In the genomic region with DNA sequence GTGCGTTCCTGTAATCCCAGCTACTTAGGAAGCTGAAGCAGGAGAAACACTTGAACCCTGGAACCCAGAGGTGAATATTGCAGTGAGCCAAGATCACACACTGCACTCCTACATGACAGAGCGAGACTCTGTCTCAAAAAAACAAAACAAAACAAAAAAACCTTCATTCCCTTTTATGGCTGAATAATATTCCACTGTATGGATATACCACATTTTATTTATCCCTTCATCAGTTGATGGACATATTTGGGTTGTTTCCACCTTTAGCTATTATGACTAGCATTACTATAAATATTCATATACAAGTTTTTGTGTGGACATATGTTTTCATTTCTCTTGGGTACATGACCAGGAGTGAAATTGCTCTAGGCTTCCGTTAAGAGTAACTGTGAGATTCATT, we compare ENCODE assay signal across 24 cellular contexts. TPM values are rescaled to one million over a fixed set of nuclear protein-coding genes. Genes with fewer than 3 reads are reported as not detected.
A peak's percentile ranks its signal among the peaks of the same experiment; 100 is the strongest.
DNase-seq lines count a peak whose midpoint lies in the region; ATAC-seq, FAIRE-seq and TF ChIP-seq lines count a peak whose summit lies in the region.
"Had no signal": no experiment of that assay in that cellular context is flagged by ENCODE, and none has a peak within 500 bp of the region (broad histone marks: within the 10 kb centered on the region; RNA-seq: fewer than 3 reads in every experiment).

No MANE protein-coding gene starts in this region.

- H3K4me2 ChIP-seq in A549 (no peak overlapping the region), IMR-90 (ENCODE audit: low read depth, low read length) (no peak overlapping the region)

- H3K27me3 ChIP-seq in IMR-90 (ENCODE audit: control insufficient read depth, insufficient read depth, low read length), result no peaks in the 10 kb centered on the region
- no peaks in the 10 kb centered on the region for H3K27me3 ChIP-seq in RWPE2 (ENCODE audit: insufficient read depth, poor library complexity, severe bottlenecking)
- no peaks in the 10 kb centered on the region for H3K27me3 ChIP-seq in endodermal cell (ENCODE audit: control insufficient read depth, insufficient read depth, low read length, poor library complexity, severe bottlenecking)

- peaks cover 26% of the 10 kb centered on the region for H3K9me3 Mint-ChIP-seq in endodermal cell
- H3K9me3 Mint-ChIP-seq: CD4-positive, alpha-beta memory T cell had no signal

- TF ChIP-seq POLR2A in A549 (IDR thresholded peaks at IDR 0.05; ENCODE audit: low read length), result no peak
- no peak for TF ChIP-seq POLR2A in IMR-90 (IDR thresholded peaks at IDR 0.05; ENCODE audit: low read depth, low read length)

- H3K4me1 ChIP-seq in A549 (peaks cover 51% of the 10 kb centered on the region), IMR-90 (ENCODE audit: control insufficient read depth, insufficient read depth, low read length) (peaks cover 27% of the 10 kb centered on the region), RWPE2 (ENCODE audit: insufficient read depth, poor library complexity, severe bottlenecking) (peaks cover 27% of the 10 kb centered on the region), endodermal cell (ENCODE audit: control insufficient read depth, insufficient read depth, low read length) (no peaks in the 10 kb centered on the region)

- no peak overlapping the region for H3K56ac ChIP-seq in IMR-90 (ENCODE audit: extremely low read depth, insufficient read depth, low read length)

- H3K4me1 Mint-ChIP-seq in endodermal cell, result peaks cover 2% of the 10 kb centered on the region

- H3K36me3 ChIP-seq in IMR-90 (ENCODE audit: control insufficient read depth, insufficient read depth, low read length), result no peaks in the 10 kb centered on the region
- no peaks in the 10 kb centered on the region for H3K36me3 ChIP-seq in RWPE2 (ENCODE audit: low read depth)
- H3K36me3 ChIP-seq in endodermal cell (ENCODE audit: control insufficient read depth, insufficient read depth, low read length), result no peaks in the 10 kb centered on the region

- H3K4ac ChIP-seq in IMR-90 (ENCODE audit: low read depth, low read length), result peak overlapping the region; percentile 64; the same call in 1 of the 2 replicates

- H2AK5ac ChIP-seq in IMR-90 (ENCODE audit: low read depth, low read length), result peak overlapping the region; percentile 62

- peak overlapping the region; percentile 69 for H2BK120ac ChIP-seq in IMR-90 (ENCODE audit: low read depth, low read length)

- H2AFZ ChIP-seq in IMR-90 (replicated peaks; ENCODE audit: low read length, poor library complexity), result no peak overlapping the region
- H2AFZ ChIP-seq: GM23248 had no signal

- H3K4me3 Mint-ChIP-seq in endodermal cell, result no peak overlapping the region
- H3K4me3 Mint-ChIP-seq: CD4-positive, alpha-beta memory T cell had no signal

- intact Hi-C loops in IMR-90 (cut with micrococcal nuclease), result no loop called here

- dilution Hi-C loops in IMR-90 (cut with HindIII; ENCODE audit: low sequenced_read_pairs, unreplicated experiment), result no loop called here

- no peak overlapping the region for H3K14ac ChIP-seq in IMR-90 (replicated peaks; ENCODE audit: low read depth, low read length)

- no peak overlapping the region for H4K5ac ChIP-seq in IMR-90 (ENCODE audit: low read depth, low read length)

- in situ Hi-C loops in IMR-90 (cut with MboI; ENCODE audit: low sequenced_read_pairs), result no loop called here

- H3K4me3 ChIP-seq in A549, result no peak overlapping the region
- H3K4me3 ChIP-seq in IMR-90 (ENCODE audit: insufficient read depth, low read depth, low read length), result no peak overlapping the region
- no peak overlapping the region for H3K4me3 ChIP-seq in RWPE2 (ENCODE audit: severe bottlenecking)
- H3K4me3 ChIP-seq in endodermal cell (ENCODE audit: low read length), result peak overlapping the region; percentile 44
- H3K4me3 ChIP-seq: GM23248 had no signal

- H3K36me3 Mint-ChIP-seq in endodermal cell (ENCODE audit: low read depth), result no peaks in the 10 kb centered on the region
- H3K36me3 Mint-ChIP-seq: CD4-positive, alpha-beta memory T cell had no signal

- no peak overlapping the region for H3K23ac ChIP-seq in IMR-90 (ENCODE audit: low read depth, low read length)

- peak overlapping the region; percentile 49 for H2BK20ac ChIP-seq in IMR-90 (ENCODE audit: low read depth, low read length)

- POLR2A ChIA-PET in A549 (lab: Yijun Ruan, JAX) (no interaction called here), IMR-90 (lab: Charles Lee; ENCODE audit: unreplicated experiment) (no interaction called here)

- peak overlapping the region; percentile 76 for H4K91ac ChIP-seq in IMR-90 (ENCODE audit: insufficient read depth, low read depth, low read length)

- CTCF ChIA-PET in A549 (lab: Yijun Ruan, JAX), result interaction anchor here (1.0 to 1.4 kb wide), 3 partner anchors 16 to 71 kb away, joined by 3 to 7 read pairs (median 4); no protein-coding TSS in a partner anchor
- CTCF ChIA-PET in IMR-90 (lab: Yijun Ruan, JAX), result no interaction called here

- no peak overlapping the region for H2AK9ac ChIP-seq in IMR-90 (replicated peaks; ENCODE audit: low read depth, low read length, poor library complexity)

- peak overlapping the region; percentile 69; the same call in 1 of the 3 replicates for H2BK15ac ChIP-seq in IMR-90 (ENCODE audit: low read depth, low read length)

- no peak for ATAC-seq in A549
- no peak for ATAC-seq in IMR-90 (ENCODE audit: low read depth)
- ATAC-seq in RWPE2 (ENCODE audit: low read depth), result no peak
- ATAC-seq in GM19023 (IDR thresholded peaks at IDR 0.05; ENCODE audit: unreplicated experiment), result no peak
- ATAC-seq in HG03025 (IDR thresholded peaks at IDR 0.05; ENCODE audit: low FRiP score, unreplicated experiment), result no peak

- no peak overlapping the region; a peak in 1 of 4 replicates for H4K8ac ChIP-seq in IMR-90 (ENCODE audit: low read depth in 2 of 2, low read length in 2 of 2)

- peaks cover 2% of the 10 kb centered on the region for H3K27me3 Mint-ChIP-seq in endodermal cell (ENCODE audit: insufficient read depth)

- DNase-seq in A549 (ENCODE audit: low read depth in 1 of 2, low spot score in 1 of 2) (no peak), IMR-90 (no peak), RWPE2 (ENCODE audit: low spot score) (no peak), endodermal cell (no peak), LoVo (ENCODE audit: low spot score) (no peak)
- DNase-seq: 8988T; C1 segment of cervical spinal cord; Calu3; CD4-positive, alpha-beta memory T cell; COR-L47; DMS53; DMS79 treated with DMSO at 0.1 percent for 48 hours; GF-D8; GM23248; H7; HCEC 1CT had no signal

- H2BK5ac ChIP-seq in IMR-90 (ENCODE audit: low read depth, low read length, poor library complexity, severe bottlenecking), result no peak overlapping the region

- H3K18ac ChIP-seq in IMR-90 (ENCODE audit: low read depth, low read length), result no peak overlapping the region

- TF ChIP-seq RAD21 in A549 (conservative IDR thresholded peaks at IDR 0.05 in 1 of 2, IDR thresholded peaks at IDR 0.05 in 1 of 2) (no peak), IMR-90 (IDR thresholded peaks at IDR 0.05; ENCODE audit: low read length) (no peak)

- no peaks in the 10 kb centered on the region for H4K20me1 ChIP-seq in IMR-90 (ENCODE audit: insufficient read depth, low read length)

- peaks cover 0 to 16% of the 10 kb centered on the region in 2 experiments; a peak in 1 of 4 replicates for H3K79me1 ChIP-seq in IMR-90 (ENCODE audit: low read depth in 1 of 2, low read length in 2 of 2)

- TF ChIP-seq CTCF in A549 (IDR thresholded peaks at IDR 0.05) (no peak), IMR-90 (conservative IDR thresholded peaks at IDR 0.05; ENCODE audit: low read depth, low read length) (no peak), RWPE2 (IDR thresholded peaks at IDR 0.05; ENCODE audit: poor library complexity, severe bottlenecking) (no peak), endodermal cell (conservative IDR thresholded peaks at IDR 0.05) (no peak)

- no peak overlapping the region for H3K27ac Mint-ChIP-seq in endodermal cell
- H3K27ac Mint-ChIP-seq: CD4-positive, alpha-beta memory T cell had no signal

- no peak for FAIRE-seq in A549 (lab: Jason Lieb, UNC)
- FAIRE-seq: GM12891, GM18507, H1 had no signal

- H3K9me3 ChIP-seq in A549 (peaks cover 13% of the 10 kb centered on the region), IMR-90 (ENCODE audit: control insufficient read depth, insufficient read depth, low read length) (no peaks in the 10 kb centered on the region), RWPE2 (ENCODE audit: severe bottlenecking) (no peaks in the 10 kb centered on the region), endodermal cell (ENCODE audit: control insufficient read depth, low read length) (peaks cover 21% of the 10 kb centered on the region)

- 94% methylated on average over 3 of the region's 3 CpGs for WGBS in A549 (ENCODE audit: missing lambda C conversion rate)
- no CpG with 5 or more reads among the region's 3 CpGs for WGBS in IMR-90 (ENCODE audit: extremely low coverage in 2 of 2, insufficient read length in 1 of 2), 2 experiments
- whole genome bisulfite sequencing in endodermal cell (ENCODE audit: insufficient coverage in 1 of 2, insufficient read length in 1 of 2), 2 experiments, result 92 to 100% methylated on average over 2 to 3 of the region's 3 CpGs

- H3K9me1 ChIP-seq in IMR-90 (ENCODE audit: insufficient read depth, low read length), result peaks cover 29% of the 10 kb centered on the region

- H3K27ac ChIP-seq in A549 (peak overlapping the region; percentile 91 to 92; a peak in 4 of 6 replicates), IMR-90 (ENCODE audit: insufficient read depth, low read length) (no peak overlapping the region), RWPE2 (ENCODE audit: poor library complexity, severe bottlenecking) (peak overlapping the region; percentile 80), endodermal cell (ENCODE audit: low read depth, low read length) (no peak overlapping the region)
- H3K27ac ChIP-seq: GM23248 had no signal

- no peak overlapping the region for H3K9ac ChIP-seq in IMR-90 (ENCODE audit: low read depth, low read length)
- H3K9ac ChIP-seq in endodermal cell (ENCODE audit: extremely low read depth, low read length, poor library complexity, severe bottlenecking), result no peak overlapping the region
- H3K9ac ChIP-seq: GM23248 had no signal

- BruUV-seq in IMR-90 (replicated peaks; lab: Mats Ljungman, UMichigan), result no TSS peak

- TF ChIP-seq EP300 in A549 (IDR thresholded peaks at IDR 0.05), result no peak

RNA-seq across cellular contexts. Expression of a gene that starts 30.9 kb away (rescaled TPM):
- polyA plus RNA-seq in A549 (2011; rRNA removed) (65.0 and 79.7 TPM in 2 replicates), A549 (2017; fragmentation: RNase III; extraction: RNeasy Plus Mini Kit Qiagen cat#74134 plus additional on column Dnase treatment) (28.1 to 28.8 TPM (median 28.1 TPM) in 3 replicates), IMR-90 (2012; rRNA removed) (42.7 and 46.0 TPM in 2 replicates)
- 22.5 and 28.8 TPM in 2 replicates for polyA plus RNA-seq in A549 (2012; cell fraction: cytosol; rRNA removed)
- 33.6 and 40.4 TPM in 2 replicates for polyA plus RNA-seq in A549 (2012; cell fraction: nucleus; rRNA removed)
- polyA minus RNA-seq in A549 (2011; rRNA and poly(A)+ RNA removed), result 66.8 and 80.3 TPM in 2 replicates
- total RNA-seq in IMR-90 (2012; rRNA removed) (31.0 and 36.9 TPM in 2 replicates), endodermal cell (10 to 100 TPM in 1 of 2 donors, 1 to 10 TPM in 1; 8.7 to 14.6 TPM)
- 23.3 and 24.4 TPM in 2 replicates for polyA plus RNA-seq in IMR-90 (2012; cell fraction: cytosol; rRNA removed)
- 31.3 and 63.0 TPM in 2 replicates for polyA plus RNA-seq in IMR-90 (2012; cell fraction: nucleus; rRNA removed; ENCODE audit: low replicate concordance)
- 8.0 TPM for polyA plus RNA-seq in endodermal cell (2013, experiment 1 of 2)
- 8.9 TPM for polyA plus RNA-seq in endodermal cell (2013, experiment 2 of 2)

RNA-seq across cellular contexts. Expression of a gene that starts 42.3 kb away (rescaled TPM):
- 26.1 and 39.6 TPM in 2 replicates for polyA plus RNA-seq in A549 (2011; rRNA removed)
- 2.7 and 3.2 TPM in 2 replicates for polyA plus RNA-seq in A549 (2012; cell fraction: cytosol; rRNA removed)
- polyA plus RNA-seq in A549 (2012; cell fraction: nucleus; rRNA removed), result 2.4 and 3.0 TPM in 2 replicates
- polyA plus RNA-seq in A549 (2017; fragmentation: RNase III; extraction: RNeasy Plus Mini Kit Qiagen cat#74134 plus additional on column Dnase treatment), result 5.7 to 6.9 TPM (median 6.9 TPM) in 3 replicates
- polyA minus RNA-seq in A549 (2011; rRNA and poly(A)+ RNA removed), result 7.3 and 11.0 TPM in 2 replicates
- not detected in 2 replicates for total RNA-seq in IMR-90 (2012; rRNA removed)
- not detected in 2 replicates for polyA plus RNA-seq in IMR-90 (2012; rRNA removed)
- polyA plus RNA-seq in IMR-90 (2012; cell fraction: cytosol; rRNA removed), result not detected in 2 replicates
- polyA plus RNA-seq in IMR-90 (2012; cell fraction: nucleus; rRNA removed; ENCODE audit: low replicate concordance), result 0.14 TPM in 1 of 2 replicates, not detected in the other
- not detected for total RNA-seq in endodermal cell
- not detected for polyA plus RNA-seq in endodermal cell (2013, experiment 1 of 2)
- polyA plus RNA-seq in endodermal cell (2013, experiment 2 of 2), result not detected
- total RNA-seq: Calu3; CD4-positive, alpha-beta memory T cell; Daoy; G401; GM23248; H1; H7 had no signal
- polyA plus RNA-seq: BJ, GM23248, H1 had no signal

Comparison
In these comparisons a context has a peak if more than half of its experiments do, and no peak if none do; other contexts are left out.
1. H3K27ac ChIP-seq: peak in A549 (2 of 2) and RWPE2 (single experiment); none in IMR-90 (single experiment) and endodermal cell (single experiment).